ENCODE assay signal across 8 cellular contexts in genomic region chr17:1455291-1455747, GRCh38. TPM values are rescaled to one million over a fixed set of nuclear protein-coding genes. Genes with fewer than 3 reads are reported as not detected.
A peak's percentile ranks its signal among the peaks of the same experiment; 100 is the strongest.
DNase-seq lines count a peak whose midpoint lies in the region; ATAC-seq, FAIRE-seq and TF ChIP-seq lines count a peak whose summit lies in the region.

No MANE protein-coding gene starts in this region.

- peak overlapping the region; percentile 86 for H3K4me3 ChIP-seq in CD4-positive, CD25-positive, alpha-beta regulatory T cell (ENCODE audit: low read depth, low read length)
- H3K4me3 ChIP-seq in fibroblast of the aortic adventitia (ENCODE audit: low read depth, low read length) = peak overlapping the region; percentile 94

- no peak for FAIRE-seq in urothelium cell line (lab: Jason Lieb, UNC)

- H3K27ac Mint-ChIP-seq in CD4-positive, CD25-positive, alpha-beta regulatory T cell = peak overlapping the region in 2 of 3 donors; percentile 92 to 94
- peak overlapping the region; percentile 66 to 91 (median 71) for H3K27ac Mint-ChIP-seq in nephron

- peak; percentile 18 to 66 (median 19) for DNase-seq in CD4-positive, CD25-positive, alpha-beta regulatory T cell
- DNase-seq in NOMO-1 treated with DMSO at 0.1 percent for 48 hours (lab: John Stamatoyannopoulos, UW; ENCODE audit: unreplicated experiment) (peak; percentile 45), fibroblast of the aortic adventitia (ENCODE audit: low read depth) (peak; percentile 68), urothelium cell line (ENCODE audit: low spot score) (peak; percentile 62)
- DNase-seq in activated T-helper 9 cell treated with anti-CD3 and anti-CD28 coated beads, Interleukin-2, amount 50 U/mL, for 16 hours (ENCODE audit: low read depth) = peak; percentile 19

- peaks cover 2% of the 10 kb centered on the region for H3K27me3 ChIP-seq in CD4-positive, CD25-positive, alpha-beta regulatory T cell (ENCODE audit: control insufficient read depth, insufficient read depth, low read length)

- peak overlapping the region; percentile 93 for H3K27ac ChIP-seq in CD4-positive, CD25-positive, alpha-beta regulatory T cell (ENCODE audit: insufficient read depth, low read length, poor library complexity, severe bottlenecking)

- no peaks in the 10 kb centered on the region for H3K36me3 Mint-ChIP-seq in CD4-positive, CD25-positive, alpha-beta regulatory T cell
- peaks cover 7% of the 10 kb centered on the region for H3K36me3 Mint-ChIP-seq in nephron (ENCODE audit: low read depth)

- TF ChIP-seq CTCF in fibroblast of the aortic adventitia (IDR thresholded peaks at IDR 0.05; ENCODE audit: insufficient read depth, low read length) (peak; percentile 79), nephron (IDR thresholded peaks at IDR 0.05; ENCODE audit: unreplicated experiment in 3 of 3) (peak; percentile 51 to 62 (median 60))

- peaks cover 8% of the 10 kb centered on the region for H3K36me3 ChIP-seq in CD4-positive, CD25-positive, alpha-beta regulatory T cell (ENCODE audit: control insufficient read depth, insufficient read depth, low read length)

- peak overlapping the region; percentile 91 to 97 (median 93) for H3K4me3 Mint-ChIP-seq in CD4-positive, CD25-positive, alpha-beta regulatory T cell
- peak overlapping the region; percentile 89 to 98 (median 91) for H3K4me3 Mint-ChIP-seq in nephron

- H3K27me3 Mint-ChIP-seq in CD4-positive, CD25-positive, alpha-beta regulatory T cell = peaks cover 9% of the 10 kb centered on the region
- H3K27me3 Mint-ChIP-seq in nephron (ENCODE audit: low read depth) = no peaks in the 10 kb centered on the region

- H3K4me1 ChIP-seq in CD4-positive, CD25-positive, alpha-beta regulatory T cell (ENCODE audit: control insufficient read depth, insufficient read depth, low read length, poor library complexity, severe bottlenecking) = peaks cover 30% of the 10 kb centered on the region

- no peaks in the 10 kb centered on the region for H3K9me3 ChIP-seq in CD4-positive, CD25-positive, alpha-beta regulatory T cell (ENCODE audit: control insufficient read depth in 2 of 2, low read length in 2 of 2)

- ATAC-seq in CD4-positive, CD25-positive, alpha-beta regulatory T cell (ENCODE audit: low read depth in 2 of 2) = no peak
- ATAC-seq in GM19023 (IDR thresholded peaks at IDR 0.05; ENCODE audit: unreplicated experiment) = peak; percentile 41
- peak; percentile 26 for ATAC-seq in HG03139 (IDR thresholded peaks at IDR 0.05; ENCODE audit: unreplicated experiment)

- H3K9me3 Mint-ChIP-seq in CD4-positive, CD25-positive, alpha-beta regulatory T cell = no peaks in the 10 kb centered on the region
- H3K9me3 Mint-ChIP-seq in nephron = no peaks in the 10 kb centered on the region

- peaks cover 15 to 60% (median 33%) of the 10 kb centered on the region in 4 donors for H3K4me1 Mint-ChIP-seq in CD4-positive, CD25-positive, alpha-beta regulatory T cell
- peaks cover 17% of the 10 kb centered on the region for H3K4me1 Mint-ChIP-seq in nephron

RNA-seq across cellular contexts. Expression of gene CRK, which starts 0.7 kb away (rescaled TPM):
- total RNA-seq in CD4-positive, CD25-positive, alpha-beta regulatory T cell = 18.2 TPM
- polyA plus RNA-seq in CD4-positive, CD25-positive, alpha-beta regulatory T cell = 10 to 100 TPM; 15.3 to 33.0 (median 26.8) TPM
- 70.0 and 106 TPM in 2 replicates for total RNA-seq in fibroblast of the aortic adventitia (ENCODE audit: low replicate concordance)

RNA-seq across cellular contexts. Expression of gene MYO1C, which starts 37.2 kb away (rescaled TPM):
- total RNA-seq in CD4-positive, CD25-positive, alpha-beta regulatory T cell = 33.7 TPM
- polyA plus RNA-seq in CD4-positive, CD25-positive, alpha-beta regulatory T cell = 10 to 100 TPM in 2 of 4 donors, 1 to 10 TPM in 2; 7.3 to 11.4 (median 9.6) TPM
- 127 and 139 TPM in 2 replicates for total RNA-seq in fibroblast of the aortic adventitia (ENCODE audit: low replicate concordance)

RNA-seq across cellular contexts. Expression of gene YWHAE, which starts 55.3 kb away (rescaled TPM):
- 136 TPM for total RNA-seq in CD4-positive, CD25-positive, alpha-beta regulatory T cell
- polyA plus RNA-seq in CD4-positive, CD25-positive, alpha-beta regulatory T cell = 10 to 100 TPM; 68.6 to 92.5 (median 82.5) TPM
- 628 and 1,755 TPM in 2 replicates for total RNA-seq in fibroblast of the aortic adventitia (ENCODE audit: low replicate concordance)

Comparison
In these comparisons a context has a peak if more than half of its experiments do, and no peak if none do; other contexts are left out.
1. ATAC-seq: peak in GM19023 (single experiment) and HG03139 (single experiment); none in CD4-positive, CD25-positive, alpha-beta regulatory T cell (0 of 2).
2. Peak in every context shown above with its lines, with median percentiles within 50 percentile points of each other: DNase-seq.